ENCODE assay signal across 9 cellular contexts in genomic region chr1:41671116-41671755, GRCh38.
DNase-seq lines count a peak whose midpoint lies in the region; ATAC-seq and TF ChIP-seq lines count a peak whose summit lies in the region.
"Had no signal": no experiment of that assay in that cellular context is flagged by ENCODE, and none has a peak within 500 bp of the region (broad histone marks: within the 10 kb centered on the region; RNA-seq: fewer than 3 reads in every experiment).

No MANE protein-coding gene starts in this region.

- no peaks in the 10 kb centered on the region for H3K36me3 ChIP-seq in CD4-positive, CD25-positive, alpha-beta regulatory T cell (ENCODE audit: control insufficient read depth, insufficient read depth, low read length)
- H3K36me3 ChIP-seq in DND-41 (ENCODE audit: insufficient read depth, low read length) (peaks cover 8% of the 10 kb centered on the region; the same call in 1 of the 2 replicates), right lobe of liver (no peaks in the 10 kb centered on the region), gastroesophageal sphincter (no peaks in the 10 kb centered on the region)
- H3K36me3 ChIP-seq in naive thymus-derived CD4-positive, alpha-beta T cell (ENCODE audit: control insufficient read depth in 2 of 3, insufficient read depth in 3 of 3, low read length in 3 of 3), result no peaks in the 10 kb centered on the region
- H3K36me3 ChIP-seq: right atrium auricular region had no signal

- H3K9me3 ChIP-seq in CD4-positive, CD25-positive, alpha-beta regulatory T cell (ENCODE audit: control insufficient read depth in 2 of 2, low read length in 2 of 2), result no peaks in the 10 kb centered on the region
- no peaks in the 10 kb centered on the region for H3K9me3 ChIP-seq in DND-41 (ENCODE audit: insufficient read depth, low read length, severe bottlenecking)
- no peaks in the 10 kb centered on the region for H3K9me3 ChIP-seq in naive thymus-derived CD4-positive, alpha-beta T cell (ENCODE audit: control insufficient read depth in 2 of 3, low read length in 3 of 3)
- no peaks in the 10 kb centered on the region for H3K9me3 ChIP-seq in right lobe of liver
- H3K9me3 ChIP-seq in gastroesophageal sphincter, result no peaks in the 10 kb centered on the region
- H3K9me3 ChIP-seq: right atrium auricular region had no signal

- no peaks in the 10 kb centered on the region for H3K27me3 Mint-ChIP-seq in CD4-positive, CD25-positive, alpha-beta regulatory T cell
- no peaks in the 10 kb centered on the region for H3K27me3 Mint-ChIP-seq in MCF 10A (ENCODE audit: insufficient read depth, unreplicated experiment)
- no peaks in the 10 kb centered on the region for H3K27me3 Mint-ChIP-seq in naive thymus-derived CD4-positive, alpha-beta T cell

- no peak overlapping the region for H3K4me3 ChIP-seq in CD4-positive, CD25-positive, alpha-beta regulatory T cell (ENCODE audit: low read depth, low read length)
- peak overlapping the region in 1 of 2 experiments; percentile 3; a peak in 1 of 4 replicates for H3K4me3 ChIP-seq in DND-41 (ENCODE audit: low read depth in 1 of 2, low read length in 2 of 2)
- H3K4me3 ChIP-seq in naive thymus-derived CD4-positive, alpha-beta T cell (ENCODE audit: low read length), result no peak overlapping the region
- no peak overlapping the region for H3K4me3 ChIP-seq in right lobe of liver
- H3K4me3 ChIP-seq in gastroesophageal sphincter, result no peak overlapping the region
- H3K4me3 ChIP-seq: right atrium auricular region had no signal

- DNase-seq in CD4-positive, CD25-positive, alpha-beta regulatory T cell, result no peak
- DNase-seq in DND-41, result no peak
- DNase-seq in MCF 10A (ENCODE audit: unreplicated experiment), result no peak
- DNase-seq in naive thymus-derived CD4-positive, alpha-beta T cell, result no peak
- DNase-seq in right lobe of liver, result no peak
- DNase-seq in NCI-H2196 (lab: John Stamatoyannopoulos, UW; ENCODE audit: unreplicated experiment), result no peak
- DNase-seq: NCI-H446 treated with DMSO at 0.1 percent for 48 hours had no signal

- no peaks in the 10 kb centered on the region for H3K9me3 Mint-ChIP-seq in CD4-positive, CD25-positive, alpha-beta regulatory T cell
- H3K9me3 Mint-ChIP-seq in MCF 10A (ENCODE audit: unreplicated experiment), result no peaks in the 10 kb centered on the region
- no peaks in the 10 kb centered on the region for H3K9me3 Mint-ChIP-seq in naive thymus-derived CD4-positive, alpha-beta T cell

- TF ChIP-seq CTCF in DND-41 (IDR thresholded peaks at IDR 0.05; ENCODE audit: borderline replicate concordance, extremely low read depth, low read length, poor library complexity, severe bottlenecking) (no peak), MCF 10A (IDR thresholded peaks at IDR 0.05; ENCODE audit: unreplicated experiment) (no peak), right lobe of liver (IDR thresholded peaks at IDR 0.05) (no peak), gastroesophageal sphincter (IDR thresholded peaks at IDR 0.05) (no peak)

- no peaks in the 10 kb centered on the region for H3K36me3 Mint-ChIP-seq in CD4-positive, CD25-positive, alpha-beta regulatory T cell
- peaks cover 7% of the 10 kb centered on the region for H3K36me3 Mint-ChIP-seq in MCF 10A (ENCODE audit: insufficient read depth, unreplicated experiment)
- peaks cover 0 to 6% (median 0%) of the 10 kb centered on the region in 5 donors for H3K36me3 Mint-ChIP-seq in naive thymus-derived CD4-positive, alpha-beta T cell

- ATAC-seq in CD4-positive, CD25-positive, alpha-beta regulatory T cell (ENCODE audit: low read depth in 2 of 2), result no peak
- ATAC-seq in DND-41 (ENCODE audit: insufficient read depth, low read depth), result no peak
- ATAC-seq in naive thymus-derived CD4-positive, alpha-beta T cell, result no peak
- ATAC-seq in right lobe of liver, result no peak
- no peak for ATAC-seq in gastroesophageal sphincter

- peak overlapping the region; percentile 82 to 96 (median 85) for H3K27ac Mint-ChIP-seq in CD4-positive, CD25-positive, alpha-beta regulatory T cell
- peak overlapping the region; percentile 97 for H3K27ac Mint-ChIP-seq in MCF 10A (ENCODE audit: low read depth, unreplicated experiment)
- peak overlapping the region in 6 of 9 donors; percentile 48 to 89 (median 78) for H3K27ac Mint-ChIP-seq in naive thymus-derived CD4-positive, alpha-beta T cell

- CTCF ChIA-PET in MCF 10A (lab: Yijun Ruan, JAX), result no interaction called here
- CTCF ChIA-PET in naive thymus-derived CD4-positive, alpha-beta T cell (lab: Charles Lee), result no interaction called here

- H3K4me1 ChIP-seq in CD4-positive, CD25-positive, alpha-beta regulatory T cell (ENCODE audit: control insufficient read depth, insufficient read depth, low read length, poor library complexity, severe bottlenecking), result peaks cover 90% of the 10 kb centered on the region
- H3K4me1 ChIP-seq in DND-41 (ENCODE audit: insufficient read depth, low read length) (peaks cover 100% of the 10 kb centered on the region), right lobe of liver (peaks cover 0 to 14% (median 6%) of the 10 kb centered on the region in 4 donors), gastroesophageal sphincter (peaks cover 0 to 9% (median 0%) of the 10 kb centered on the region in 3 donors)
- peaks cover 58 to 74% of the 10 kb centered on the region in 2 donors for H3K4me1 ChIP-seq in naive thymus-derived CD4-positive, alpha-beta T cell (ENCODE audit: control insufficient read depth in 2 of 2, insufficient read depth in 2 of 2, low read length in 2 of 2)

- intact Hi-C loops in MCF 10A (cut with micrococcal nuclease) (loop anchor here (5.0 kb wide), 1 partner anchor 111 kb away; no protein-coding TSS in a partner anchor), right lobe of liver (cut with DNase I) (no loop called here)
- intact Hi-C loops in naive thymus-derived CD4-positive, alpha-beta T cell (cut with micrococcal nuclease), result loop anchor here in 1 of 2 donors (5.0 kb wide), 2 partner anchors 131 to 366 kb away; no protein-coding TSS in a partner anchor

- peak overlapping the region; percentile 34 for H3K27ac ChIP-seq in CD4-positive, CD25-positive, alpha-beta regulatory T cell (ENCODE audit: insufficient read depth, low read length, poor library complexity, severe bottlenecking)
- H3K27ac ChIP-seq in DND-41 (ENCODE audit: low read length) (peak overlapping the region; percentile 99), right lobe of liver (no peak overlapping the region), gastroesophageal sphincter (no peak overlapping the region)
- no peak overlapping the region for H3K27ac ChIP-seq in naive thymus-derived CD4-positive, alpha-beta T cell (ENCODE audit: low read depth, low read length)
- H3K27ac ChIP-seq: right atrium auricular region had no signal

- peaks cover 33 to 100% (median 79%) of the 10 kb centered on the region in 4 donors for H3K4me1 Mint-ChIP-seq in CD4-positive, CD25-positive, alpha-beta regulatory T cell
- H3K4me1 Mint-ChIP-seq in MCF 10A (ENCODE audit: insufficient read depth, unreplicated experiment), result peaks cover 63% of the 10 kb centered on the region
- H3K4me1 Mint-ChIP-seq in naive thymus-derived CD4-positive, alpha-beta T cell, result peaks cover 64 to 96% (median 91%) of the 10 kb centered on the region in 7 donors

- no peak for TF ChIP-seq POLR2A in right lobe of liver (IDR thresholded peaks at IDR 0.05)
- no peak for TF ChIP-seq POLR2A in gastroesophageal sphincter (IDR thresholded peaks at IDR 0.05)

- H2AFZ ChIP-seq in DND-41 (ENCODE audit: low read depth, low read length), result no peak overlapping the region

- peak overlapping the region; percentile 58 for H3K9ac ChIP-seq in DND-41 (ENCODE audit: low read depth, low read length)

- POLR2A ChIA-PET in MCF 10A (lab: Yijun Ruan, JAX), result interaction anchor here (0.6 to 4.4 kb wide), 5 partner anchors 9 to 96 kb away, joined by 3 to 40 read pairs (median 3); no protein-coding TSS in a partner anchor
- POLR2A ChIA-PET in naive thymus-derived CD4-positive, alpha-beta T cell (lab: Charles Lee), result interaction anchor here (0.7 kb wide), 1 partner anchor 9 kb away, joined by 3 read pairs; no protein-coding TSS in a partner anchor

- H4K20me1 ChIP-seq in DND-41 (ENCODE audit: insufficient read depth, low read length), result peaks cover 14% of the 10 kb centered on the region

- no TSS peak for BruUV-seq in MCF 10A (replicated peaks; lab: Mats Ljungman, UMichigan)

- peaks cover 84% of the 10 kb centered on the region for H3K79me2 ChIP-seq in DND-41 (ENCODE audit: insufficient read depth, low read length)

- H3K4me2 ChIP-seq in DND-41 (ENCODE audit: insufficient read depth, low read length), result peak overlapping the region; percentile 19

- H3K4me3 Mint-ChIP-seq in CD4-positive, CD25-positive, alpha-beta regulatory T cell, result peak overlapping the region in 1 of 4 donors; percentile 31
- no peak overlapping the region for H3K4me3 Mint-ChIP-seq in MCF 10A (ENCODE audit: unreplicated experiment)
- H3K4me3 Mint-ChIP-seq in naive thymus-derived CD4-positive, alpha-beta T cell, result peak overlapping the region in 5 of 10 donors; percentile 14 to 85 (median 41)

- TF ChIP-seq EP300 in gastroesophageal sphincter (IDR thresholded peaks at IDR 0.05), result no peak

- no peaks in the 10 kb centered on the region for H3K27me3 ChIP-seq in CD4-positive, CD25-positive, alpha-beta regulatory T cell (ENCODE audit: control insufficient read depth, insufficient read depth, low read length)
- H3K27me3 ChIP-seq in DND-41 (ENCODE audit: insufficient read depth, low read length, poor library complexity), result no peaks in the 10 kb centered on the region
- H3K27me3 ChIP-seq in naive thymus-derived CD4-positive, alpha-beta T cell (ENCODE audit: control insufficient read depth in 2 of 2, insufficient read depth in 2 of 2, low read length in 2 of 2), result no peaks in the 10 kb centered on the region
- H3K27me3 ChIP-seq in right lobe of liver, result no peaks in the 10 kb centered on the region
- H3K27me3 ChIP-seq in gastroesophageal sphincter, result no peaks in the 10 kb centered on the region
- H3K27me3 ChIP-seq: right atrium auricular region had no signal

- 60% methylated on average over 1 of the region's 15 CpGs for WGBS in right lobe of liver (ENCODE audit: insufficient coverage, low coverage, low lambda C conversion rate, missing lambda C conversion rate)
- WGBS in gastroesophageal sphincter (ENCODE audit: low coverage in 1 of 2), 2 donors, result 95% methylated on average over 4 of the region's 15 CpGs; no CpG with 5 or more reads in 1 of the 2 donors

Comparison
In these comparisons a context has a peak if more than half of its experiments do, and no peak if none do; other contexts are left out.
1. H3K27ac ChIP-seq: peak in CD4-positive, CD25-positive, alpha-beta regulatory T cell (single experiment) and DND-41 (single experiment); none in naive thymus-derived CD4-positive, alpha-beta T cell (single experiment), right lobe of liver (0 of 3) and gastroesophageal sphincter (0 of 4).
2. Peak in every context shown above with its lines, with median percentiles within 50 percentile points of each other: H3K27ac Mint-ChIP-seq.